In genomic region chr2:69092857-69093256, GRCh38 we compare ENCODE assay signal across 18 cellular contexts.
"Had no signal": no experiment of that assay in that cellular context is flagged by ENCODE, and none has a peak within 500 bp of the region (broad histone marks: within the 10 kb centered on the region; RNA-seq: fewer than 3 reads in every experiment).

No MANE protein-coding gene starts in this region.

- H3K9me3 ChIP-seq: esophagus squamous epithelium, gastrocnemius medialis, stomach had no signal

- H3K27ac ChIP-seq: cardiac muscle cell, esophagus squamous epithelium, gastrocnemius medialis, stomach had no signal

- DNase-seq: activated CD4-positive, alpha-beta T cell treated with anti-CD3 and anti-CD28 coated beads, Interleukin-2, amount 50 U/mL, for 1 hour; activated CD8-positive, alpha-beta memory T cell treated with anti-CD3 and anti-CD28 coated beads, Interleukin-2, amount 50 U/mL, for 4 hours; activated naive CD4-positive, alpha-beta T cell treated with anti-CD3 and anti-CD28 coated beads for 36 hours; activated T-cell treated with anti-CD3 and anti-CD28 coated beads, Interleukin-2, amount 50 U/mL, for 4 hours; effector CD8-positive, alpha-beta T cell; esophagus squamous epithelium; gastrocnemius medialis; head of caudate nucleus; kidney; occipital lobe; posterior cingulate gyrus; retina; stomach; T-helper 1 cell; T-helper 9 cell had no signal

- FAIRE-seq: endothelial cell of umbilical vein had no signal

- H3K27me3 ChIP-seq: cardiac muscle cell, esophagus squamous epithelium, gastrocnemius medialis, stomach had no signal

- H3K4me3 ChIP-seq: cardiac muscle cell, esophagus squamous epithelium, gastrocnemius medialis, stomach had no signal

- ATAC-seq: activated T-cell treated with anti-CD3 and anti-CD28 coated beads, Interleukin-2, amount 50 U/mL, for 4 hours; gastrocnemius medialis; left lobe of liver had no signal

- H3K36me3 ChIP-seq: gastrocnemius medialis, stomach had no signal
